30 cellular contexts compared by ENCODE assay signal in the genomic region with DNA sequence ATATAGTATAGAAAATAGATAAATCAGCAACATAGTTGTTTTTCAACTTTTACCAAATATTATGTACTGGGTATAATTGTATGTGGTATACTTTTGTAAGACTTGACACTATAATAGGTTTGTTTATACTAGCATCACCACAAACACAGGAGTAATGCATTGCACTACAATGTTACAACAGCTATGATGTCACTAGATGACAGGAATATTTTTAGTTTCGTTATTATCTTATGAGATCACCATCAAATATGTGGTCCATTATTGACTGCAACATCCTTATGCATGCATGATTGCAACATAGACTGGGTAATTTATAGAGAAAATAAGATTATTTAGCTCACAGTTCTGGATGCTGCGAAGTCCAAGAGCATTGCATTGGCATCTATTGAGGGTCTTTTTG.
"Had no signal": no experiment of that assay in that cellular context is flagged by ENCODE, and none has a peak within 500 bp of the region (broad histone marks: within the 10 kb centered on the region; RNA-seq: fewer than 3 reads in every experiment).

No MANE protein-coding gene starts in this region.

- H3K9me3 ChIP-seq: esophagus squamous epithelium had no signal

- H3K27me3 ChIP-seq: brain microvascular endothelial cell, dorsolateral prefrontal cortex, esophagus squamous epithelium, heart left ventricle had no signal

- DNase-seq: activated CD4-positive, alpha-beta memory T cell treated with anti-CD3 and anti-CD28 coated beads for 36 hours; activated CD4-positive, alpha-beta T cell treated with anti-CD3 and anti-CD28 coated beads for 36 hours; activated CD4-positive, alpha-beta T cell treated with anti-CD3 and anti-CD28 coated beads, Interleukin-2, amount 10 ng/mL, durations not matched to agents 24 days and 14 days; activated CD4-positive, CD25-positive, alpha-beta regulatory T cell; activated CD4-positive, CD25-positive, alpha-beta regulatory T cell treated with anti-CD3 and anti-CD28 coated beads, Interleukin-2, amount 50 U/mL, for 72 hours; activated CD8-positive, alpha-beta memory T cell treated with anti-CD3 and anti-CD28 coated beads, Interleukin-2, amount 10 ng/mL, durations not matched to agents 7 days and 5 days; activated CD8-positive, alpha-beta memory T cell treated with anti-CD3 and anti-CD28 coated beads, Interleukin-2, amount 50 U/mL, for 4 hours; activated CD8-positive, alpha-beta T cell treated with anti-CD3 and anti-CD28 coated beads, Interleukin-2, amount 10 ng/mL, durations not matched to agents 7 days and 5 days; activated effector memory CD4-positive, alpha-beta T cell treated with anti-CD3 and anti-CD28 coated beads, Interleukin-2, amount 50 U/mL, for 16 hours; activated naive CD4-positive, alpha-beta T cell treated with anti-CD3 and anti-CD28 coated beads, Interleukin-2, amount 10 ng/mL, durations not matched to agents 7 days and 5 days; activated naive CD8-positive, alpha-beta T cell treated with anti-CD3 and anti-CD28 coated beads, Interleukin-2, amount 10 ng/mL, durations not matched to agents 7 days and 5 days; activated T-cell treated with anti-CD3 and anti-CD28 coated beads, Interleukin-2, amount 50 U/mL, for 1 hour; activated T-cell treated with anti-CD3 and anti-CD28 coated beads, Interleukin-2, amount 50 U/mL, for 48 hours; amniotic stem cell; anterior cingulate cortex; brain microvascular endothelial cell; dorsolateral prefrontal cortex; effector memory CD4-positive, alpha-beta T cell; erythroblast; esophagus squamous epithelium; foreskin fibroblast; glutamatergic neuron; heart left ventricle; T-helper 1 cell; T-helper 17 cell; T1000 had no signal

- ATAC-seq: activated CD4-positive, alpha-beta T cell treated with anti-CD3 and anti-CD28 coated beads for 36 hours; activated CD8-positive, alpha-beta memory T cell treated with anti-CD3 and anti-CD28 coated beads, Interleukin-2, amount 10 ng/mL, durations not matched to agents 7 days and 5 days; activated CD8-positive, alpha-beta T cell treated with anti-CD3 and anti-CD28 coated beads, Interleukin-2, amount 10 ng/mL, durations not matched to agents 7 days and 5 days; activated naive CD4-positive, alpha-beta T cell treated with anti-CD3 and anti-CD28 coated beads, Interleukin-2, amount 50 U/mL, for 72 hours; heart left ventricle; T-helper 17 cell had no signal

- H3K36me3 ChIP-seq: brain microvascular endothelial cell, esophagus squamous epithelium, heart left ventricle had no signal

- H3K4me3 ChIP-seq: coronary artery, dorsolateral prefrontal cortex, esophagus squamous epithelium, heart left ventricle had no signal

- H3K27ac ChIP-seq: brain microvascular endothelial cell, coronary artery, dorsolateral prefrontal cortex, esophagus squamous epithelium, heart left ventricle had no signal

- H3K4me1 ChIP-seq: esophagus squamous epithelium, heart left ventricle had no signal

- FAIRE-seq: astrocyte, bronchial epithelial cell had no signal
